ENCODE assay signal across 8 cellular contexts in the genomic region with DNA sequence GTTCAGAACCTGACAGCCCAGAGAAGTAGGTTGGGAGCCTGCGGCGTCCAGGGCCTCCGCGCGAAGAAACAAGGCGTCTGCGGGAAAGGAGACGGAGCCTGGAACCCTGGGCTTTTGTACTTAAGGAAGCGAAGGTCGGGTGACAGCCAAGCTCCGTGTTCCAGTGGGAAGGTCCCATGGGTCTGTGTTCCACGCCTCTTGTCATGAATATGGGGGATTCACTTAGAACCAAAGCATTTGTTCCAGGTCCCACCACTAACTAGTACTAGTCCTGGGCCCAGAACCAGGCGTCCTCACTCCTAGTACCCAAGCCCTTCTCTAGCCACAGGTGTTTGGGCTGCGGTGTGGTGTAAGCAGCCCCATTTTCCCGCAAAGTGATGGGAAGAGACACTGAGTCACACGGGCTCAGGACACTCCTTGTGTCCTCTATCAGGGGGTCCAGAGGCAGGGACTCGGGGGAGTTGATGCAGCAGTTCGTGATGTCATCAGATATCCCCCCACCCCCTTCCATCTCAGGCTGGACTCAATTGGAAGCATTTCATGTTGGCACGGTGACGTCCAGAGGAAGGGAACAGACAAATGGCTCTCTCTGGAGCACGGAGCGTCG. TPM values are rescaled to one million over a fixed set of nuclear protein-coding genes. Genes with fewer than 3 reads are reported as not detected.
A peak's percentile ranks its signal among the peaks of the same experiment; 100 is the strongest.
DNase-seq lines count a peak whose midpoint lies in the region; ATAC-seq, FAIRE-seq and TF ChIP-seq lines count a peak whose summit lies in the region.
"Not testable (repeated sequence)": the region's sequence is repeated elsewhere in the genome, so short reads cannot be mapped to it uniquely, and the experiment has no call there.
"Had no signal": no experiment of that assay in that cellular context is flagged by ENCODE, and none has a peak within 500 bp of the region (broad histone marks: within the 10 kb centered on the region; RNA-seq: fewer than 3 reads in every experiment).

No MANE protein-coding gene starts in this region.

- not testable (repeated sequence) for ATAC-seq in T-cell (replicated peaks in 1 of 4); natural killer cell; stimulated activated effector memory CD8-positive, alpha-beta T cell treated with anti-CD3 and anti-CD28 coated beads, Interleukin-12 subunit alpha, Interleukin-12 subunit beta, amount 100 ng/mL, for 72 hours
- ATAC-seq in right cardiac atrium: peak; percentile 8 to 10

- not testable (repeated sequence) for H4K5ac ChIP-seq in H1 (ENCODE audit: insufficient read length, low read depth, low read length)

- TF ChIP-seq CTCF in H1 (IDR thresholded peaks at IDR 0.05; ENCODE audit: control extremely low read depth in 1 of 3, insufficient read depth in 1 of 3, low read depth in 1 of 3, low read length in 3 of 3); natural killer cell (IDR thresholded peaks at IDR 0.05): not testable (repeated sequence)

- H2BK12ac ChIP-seq in H1 (ENCODE audit: low read depth, low read length): not testable (repeated sequence)

- intact Hi-C loops in right cardiac atrium (cut with DNase I): loop anchor here in 1 of 4 donors (10.0 kb wide), 1 partner anchor 49 kb away; no protein-coding TSS in a partner anchor
- intact Hi-C loops in natural killer cell (cut with micrococcal nuclease): loop anchor here (5.0 kb wide), 1 partner anchor 39 kb away; no protein-coding TSS in a partner anchor

- H3K27ac ChIP-seq in H1 (ENCODE audit: low read depth, low read length); right cardiac atrium (ENCODE audit: low read length): not testable (repeated sequence)

- H3K23ac ChIP-seq in H1 (ENCODE audit: insufficient read length): not testable (repeated sequence)

- TF ChIP-seq EP300 in H1 (IDR thresholded peaks at IDR 0.05; ENCODE audit: borderline replicate concordance in 1 of 2, low read depth in 2 of 2, low read length in 2 of 2): not testable (repeated sequence)

- peak overlapping the region; percentile 88 for H3K4me3 ChIP-seq in adipocyte (ENCODE audit: low read length)
- peak overlapping the region in 3 of 4 experiments; percentile 72 to 80 (median 74); a peak in 5 of 8 replicates for H3K4me3 ChIP-seq in H1 (ENCODE audit: extremely low read depth in 1 of 4, insufficient read depth in 2 of 4, low read depth in 3 of 4, low read length in 4 of 4)
- H3K4me3 ChIP-seq in right cardiac atrium (ENCODE audit: low read length): not testable (repeated sequence)

- H4K91ac ChIP-seq in H1 (replicated peaks; ENCODE audit: insufficient read length, low read length): not testable (repeated sequence)

- POLR2A ChIA-PET in T-cell (lab: Charles Lee) (interaction anchor here (0.7 to 1.4 kb wide), 3 partner anchors 54 to 62 kb away, joined by 3 to 5 read pairs (median 3); partner anchors contain the start of gene SERPINB1 (in 2 of the 2)), H1 (lab: Charles Lee; ENCODE audit: partially characterized antibody) (interaction anchor here (0.6 to 1.4 kb wide), 7 partner anchors 9 to 161 kb away, joined by 3 to 6 read pairs (median 3); no protein-coding TSS in a partner anchor)

- H3K79me1 ChIP-seq in H1 (ENCODE audit: low read depth, low read length): not testable (repeated sequence)

- peaks cover 52 to 66% (median 58%) of the 10 kb centered on the region in 3 donors for H3K4me1 Mint-ChIP-seq in T-cell
- H3K4me1 Mint-ChIP-seq in natural killer cell: peaks cover 39 to 47% of the 10 kb centered on the region in 2 donors
- H3K4me1 Mint-ChIP-seq in stimulated activated effector memory CD8-positive, alpha-beta T cell treated with anti-CD3 and anti-CD28 coated beads, Interleukin-12 subunit alpha, Interleukin-12 subunit beta, amount 100 ng/mL, for 72 hours: peaks cover 48% of the 10 kb centered on the region

- not testable (repeated sequence) for H3K27me3 ChIP-seq in adipocyte (replicated peaks; ENCODE audit: control insufficient read depth, insufficient read depth, low read length); H1 (replicated peaks in 1 of 4; ENCODE audit: control insufficient read depth in 3 of 4, extremely low read depth in 1 of 4, insufficient read depth in 3 of 4, low read length in 3 of 4); right cardiac atrium (ENCODE audit: control insufficient read depth, insufficient read depth)

- not testable (repeated sequence) for H2BK5ac ChIP-seq in H1 (ENCODE audit: low read depth, low read length)

- not testable (repeated sequence) for H3K9me3 ChIP-seq in adipocyte (ENCODE audit: control insufficient read depth, low read length); H1 (ENCODE audit: insufficient read depth in 2 of 2, low read depth in 1 of 2, low read length in 1 of 2); right cardiac atrium (ENCODE audit: control insufficient read depth, low read length)

- peak overlapping the region; percentile 84 for H3K9ac ChIP-seq in adipocyte (ENCODE audit: low read length)
- not testable (repeated sequence) for H3K9ac ChIP-seq in H1 (replicated peaks in 1 of 4; ENCODE audit: extremely low read depth in 1 of 4, low read depth in 3 of 4, low read length in 3 of 4)

- not testable (repeated sequence) for TF ChIP-seq POLR2A in GM12892 (IDR thresholded peaks at IDR 0.05; ENCODE audit: low read depth, low read length); H1 (IDR thresholded peaks at IDR 0.05; ENCODE audit: control extremely low read depth in 1 of 2, low read depth in 2 of 2, low read length in 2 of 2)

- H3K14ac ChIP-seq in H1 (ENCODE audit: insufficient read length): not testable (repeated sequence)

- H2BK20ac ChIP-seq in H1 (ENCODE audit: low read length): not testable (repeated sequence)

- H2BK120ac ChIP-seq in H1 (replicated peaks; ENCODE audit: low read depth, low read length): not testable (repeated sequence)

- WGBS in H1 (ENCODE audit: extremely low coverage in 1 of 2, insufficient coverage in 1 of 2, insufficient read length in 1 of 2, insufficient replicate concordance in 2 of 2, low coverage in 1 of 2, low lambda C conversion rate in 2 of 2, missing lambda C conversion rate in 1 of 2), 2 experiments: 59% methylated on average over 11 of the region's 23 CpGs; no CpG with 5 or more reads in 1 of the 2 experiments
- WGBS in right cardiac atrium: 51% methylated on average over 18 of the region's 23 CpGs

- not testable (repeated sequence) for H2BK15ac ChIP-seq in H1 (ENCODE audit: low read length)

- H3K27ac Mint-ChIP-seq in T-cell: not testable (repeated sequence)
- peak overlapping the region in 1 of 2 donors; percentile 95 for H3K27ac Mint-ChIP-seq in natural killer cell
- peak overlapping the region; percentile 95 for H3K27ac Mint-ChIP-seq in stimulated activated effector memory CD8-positive, alpha-beta T cell treated with anti-CD3 and anti-CD28 coated beads, Interleukin-12 subunit alpha, Interleukin-12 subunit beta, amount 100 ng/mL, for 72 hours

- H4K8ac ChIP-seq in H1 (ENCODE audit: extremely low read depth, insufficient read depth, low read length): not testable (repeated sequence)

- peaks cover 0 to 28% of the 10 kb centered on the region in 2 experiments; a peak in 2 of 4 replicates for H3K79me2 ChIP-seq in H1 (ENCODE audit: control insufficient read depth in 1 of 2, insufficient read depth in 2 of 2, low read length in 2 of 2)

- not testable (repeated sequence) for H2AK5ac ChIP-seq in H1 (ENCODE audit: low read depth, low read length)

- CTCF ChIA-PET in T-cell (lab: Charles Lee): interaction anchor here in 1 of 2 donors (1.2 kb wide), 1 partner anchor 25 kb away, joined by 4 read pairs; no protein-coding TSS in a partner anchor
- CTCF ChIA-PET in H1 (lab: Charles Lee; ENCODE audit: partially characterized antibody): interaction anchor here (1.2 to 1.6 kb wide), 3 partner anchors 49 to 57 kb away, joined by 3 to 5 read pairs (median 4); no protein-coding TSS in a partner anchor

- peaks cover 37% of the 10 kb centered on the region for H3K36me3 Mint-ChIP-seq in T-cell
- peaks cover 11% of the 10 kb centered on the region for H3K36me3 Mint-ChIP-seq in natural killer cell
- H3K36me3 Mint-ChIP-seq in stimulated activated effector memory CD8-positive, alpha-beta T cell treated with anti-CD3 and anti-CD28 coated beads, Interleukin-12 subunit alpha, Interleukin-12 subunit beta, amount 100 ng/mL, for 72 hours: peaks cover 47% of the 10 kb centered on the region

- H3K36me3 ChIP-seq in adipocyte (ENCODE audit: control insufficient read depth, insufficient read depth, low read length, severe bottlenecking) (peaks cover 12% of the 10 kb centered on the region), H1 (ENCODE audit: control insufficient read depth in 2 of 4, insufficient read depth in 4 of 4, low read length in 3 of 4) (peaks cover 3 to 27% (median 9%) of the 10 kb centered on the region in 4 experiments; a peak in 7 of 8 replicates)

- H3K27me3 Mint-ChIP-seq in T-cell; natural killer cell (ENCODE audit: low read depth in 2 of 2): not testable (repeated sequence)

- peak; percentile 87 for FAIRE-seq in GM12892 (lab: Jason Lieb, UNC)
- not testable (repeated sequence) for FAIRE-seq in H1 (lab: Jason Lieb, UNC)

- H4K20me1 ChIP-seq in H1 (replicated peaks in 1 of 2; ENCODE audit: control insufficient read depth in 1 of 2, insufficient read depth in 2 of 2, low read length in 2 of 2): not testable (repeated sequence)

- peak overlapping the region; percentile 88 to 92 for H3K4me2 ChIP-seq in H1 (ENCODE audit: insufficient read depth in 1 of 2, low read depth in 2 of 2, low read length in 2 of 2)

- peak overlapping the region in 2 of 3 donors; percentile 39 to 99 for H3K4me3 Mint-ChIP-seq in T-cell
- H3K4me3 Mint-ChIP-seq in natural killer cell: peak overlapping the region; percentile 99
- peak overlapping the region; percentile 98 for H3K4me3 Mint-ChIP-seq in stimulated activated effector memory CD8-positive, alpha-beta T cell treated with anti-CD3 and anti-CD28 coated beads, Interleukin-12 subunit alpha, Interleukin-12 subunit beta, amount 100 ng/mL, for 72 hours

- H3K56ac ChIP-seq in H1 (replicated peaks; ENCODE audit: insufficient read length, low read depth, low read length): not testable (repeated sequence)

- H3K4me1 ChIP-seq in adipocyte (ENCODE audit: control insufficient read depth, insufficient read depth, low read length): peaks cover 24% of the 10 kb centered on the region
- H3K4me1 ChIP-seq in H1 (replicated peaks in 1 of 4; ENCODE audit: control insufficient read depth in 3 of 4, insufficient read depth in 4 of 4, low read length in 3 of 4): peaks cover 3 to 26% (median 13%) of the 10 kb centered on the region in 4 experiments
- not testable (repeated sequence) for H3K4me1 ChIP-seq in right cardiac atrium (ENCODE audit: control insufficient read depth, insufficient read depth, low read length)

- H3K18ac ChIP-seq in H1 (ENCODE audit: extremely low read depth, low read length): not testable (repeated sequence)

- H3K23me2 ChIP-seq in H1 (ENCODE audit: low read depth, low read length): not testable (repeated sequence)

- not testable (repeated sequence) for TF ChIP-seq RAD21 in H1 (IDR thresholded peaks at IDR 0.05 in 1 of 2, conservative IDR thresholded peaks at IDR 0.05 in 1 of 2; ENCODE audit: low read depth in 2 of 2, low read length in 2 of 2)

- H3K4ac ChIP-seq in H1 (replicated peaks; ENCODE audit: insufficient read length, low read depth, low read length): not testable (repeated sequence)

- not testable (repeated sequence) for H2AFZ ChIP-seq in H1 (ENCODE audit: low read length)

- H3K9me3 Mint-ChIP-seq in T-cell; natural killer cell; stimulated activated effector memory CD8-positive, alpha-beta T cell treated with anti-CD3 and anti-CD28 coated beads, Interleukin-12 subunit alpha, Interleukin-12 subunit beta, amount 100 ng/mL, for 72 hours: not testable (repeated sequence)

- DNase-seq in GM12892 (ENCODE audit: insufficient read length); T-cell; adipocyte (ENCODE audit: low read depth); H1 (ENCODE audit: low read depth in 1 of 2, low spot score in 2 of 2); natural killer cell: not testable (repeated sequence)
- DNase-seq in right cardiac atrium: peak in 1 of 3 donors; percentile 55
- DNase-seq in stimulated activated effector memory CD8-positive, alpha-beta T cell treated with anti-CD3 and anti-CD28 coated beads, Interleukin-12 subunit alpha, Interleukin-12 subunit beta, amount 100 ng/mL, for 72 hours (ENCODE audit: low spot score in 2 of 2): peak in 1 of 2 donors; percentile 42

RNA-seq across cellular contexts. Expression of gene SERPINB9, which starts 0.6 kb away (rescaled TPM):
- polyA plus RNA-seq in GM12892 (2012; ENCODE audit: missing spikeins): 13.7 TPM
- total RNA-seq in T-cell: 10 to 100 TPM; 43.2 to 57.2 (median 47.1) TPM
- total RNA-seq in H1 (2021; fragmentation: NEBNext Ultra II Directional; extraction: Animal tissue kit (Norgen Biotek cat#: 25700)): 63.5 and 66.8 TPM in 2 replicates
- polyA plus RNA-seq in H1 (2011; rRNA removed): 53.5 and 93.8 TPM in 2 replicates
- polyA plus RNA-seq in H1 (2011; cell fraction: cytosol; rRNA removed): 58.9 TPM
- 23.5 TPM for polyA plus RNA-seq in H1 (2011; cell fraction: nucleus; rRNA removed)
- 56.9 to 68.1 TPM (median 58.4 TPM) in 4 replicates for polyA plus RNA-seq in H1 (2012, experiment 1 of 2)
- polyA plus RNA-seq in H1 (2012, experiment 2 of 2): 26.8 TPM
- polyA plus RNA-seq in H1 (2013, experiment 1 of 2): 31.2 TPM
- polyA plus RNA-seq in H1 (2013, experiment 2 of 2): 29.8 TPM
- 100 and 149 TPM in 2 replicates for polyA minus RNA-seq in H1 (2011; rRNA and poly(A)+ RNA removed)
- polyA minus RNA-seq in H1 (2011; cell fraction: cytosol; rRNA and poly(A)+ RNA removed): 53.1 TPM
- polyA minus RNA-seq in H1 (2011; cell fraction: nucleus; rRNA and poly(A)+ RNA removed): 25.0 TPM
- 10 to 100 TPM in 1 of 4 donors, 1 to 10 TPM in 3; 6.8 to 15.8 (median 8.6) TPM for total RNA-seq in right cardiac atrium
- 3.5 TPM for polyA plus RNA-seq in right cardiac atrium
- total RNA-seq in natural killer cell: 10 to 100 TPM; 34.9 to 54.3 (median 47.3) TPM
- total RNA-seq: H4 had no signal
